In the genomic region with DNA sequence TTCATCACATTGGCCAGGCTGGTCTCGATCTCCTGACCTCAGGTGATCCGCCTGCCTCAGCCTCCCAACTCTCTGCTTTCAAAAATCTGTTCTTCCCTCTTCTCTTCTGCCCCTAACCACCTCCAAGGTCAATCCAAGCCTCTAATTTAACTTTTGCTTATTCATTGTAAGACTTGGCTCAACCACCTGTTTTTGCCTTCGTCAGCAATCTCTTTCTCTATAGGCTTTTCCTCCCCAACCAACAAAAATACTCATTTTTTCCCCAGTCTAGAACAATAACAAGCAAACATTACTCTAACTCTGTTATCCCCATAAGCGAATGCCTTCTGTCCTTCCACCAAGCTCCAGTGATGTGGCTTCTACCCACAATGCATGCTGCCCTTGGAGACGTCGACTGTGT, we compare ENCODE assay signal across 28 cellular contexts.
"Had no signal": no experiment of that assay in that cellular context is flagged by ENCODE, and none has a peak within 500 bp of the region (broad histone marks: within the 10 kb centered on the region; RNA-seq: fewer than 3 reads in every experiment).

No MANE protein-coding gene starts in this region.

- ATAC-seq: effector memory CD8-positive, alpha-beta T cell; esophagus mucosa; foreskin keratinocyte; gastrocnemius medialis; gastroesophageal sphincter; heart left ventricle; heart right ventricle had no signal

- H2AFZ ChIP-seq: hepatocyte had no signal

- H3K27me3 ChIP-seq: dorsolateral prefrontal cortex, esophagus muscularis mucosa, esophagus squamous epithelium, foreskin keratinocyte, gastrocnemius medialis, gastroesophageal sphincter, heart right ventricle, hepatocyte had no signal

- H3K4me1 ChIP-seq: foreskin keratinocyte, gastrocnemius medialis had no signal

- H3K4me3 ChIP-seq: coronary artery, dorsolateral prefrontal cortex, esophagus muscularis mucosa, esophagus squamous epithelium, gastrocnemius medialis, gastroesophageal sphincter, heart left ventricle, heart right ventricle, hepatocyte had no signal

- H3K4me3 Mint-ChIP-seq: dendritic cell treated with granulocyte-macrophage colony-stimulating factor and Interleukin-4, amounts not matched to agents 40 ng/mL and 50 ng/mL, for 4 days; effector memory CD8-positive, alpha-beta T cell; endodermal cell had no signal

- H3K9me3 ChIP-seq: esophagus muscularis mucosa, esophagus squamous epithelium, gastrocnemius medialis, gastroesophageal sphincter, heart left ventricle, heart right ventricle had no signal

- H3K36me3 ChIP-seq: esophagus muscularis mucosa, esophagus squamous epithelium, gastrocnemius medialis, heart left ventricle, heart right ventricle had no signal

- H3K4me2 ChIP-seq: hepatocyte had no signal

- DNase-seq: cortex of kidney; dermis blood vessel endothelial cell; dorsolateral prefrontal cortex; effector CD4-positive, alpha-beta T cell; effector CD8-positive, alpha-beta T cell; effector memory CD4-positive, alpha-beta T cell; effector memory CD8-positive, alpha-beta T cell; endodermal cell; erythroblast; esophagus squamous epithelium; foreskin fibroblast; foreskin keratinocyte; foreskin melanocyte; gastrocnemius medialis; glutamatergic neuron; heart left ventricle; heart right ventricle; hippocampal formation had no signal

- H3K9me3 Mint-ChIP-seq: dendritic cell treated with granulocyte-macrophage colony-stimulating factor and Interleukin-4, amounts not matched to agents 40 ng/mL and 50 ng/mL, for 4 days; effector memory CD8-positive, alpha-beta T cell; endodermal cell had no signal

- H3K27ac ChIP-seq: coronary artery, epithelial cell of prostate, esophagus muscularis mucosa, esophagus squamous epithelium, foreskin keratinocyte, gastrocnemius medialis, gastroesophageal sphincter, heart left ventricle, heart right ventricle, hepatocyte had no signal

- H3K27ac Mint-ChIP-seq: dendritic cell treated with granulocyte-macrophage colony-stimulating factor and Interleukin-4, amounts not matched to agents 40 ng/mL and 50 ng/mL, for 4 days; effector memory CD8-positive, alpha-beta T cell; endodermal cell had no signal

- FAIRE-seq: endometrium, endothelial cell of umbilical vein, frontal cortex had no signal

- H3K79me2 ChIP-seq: hepatocyte had no signal
